15 cellular contexts compared by ENCODE assay signal in the genomic region with DNA sequence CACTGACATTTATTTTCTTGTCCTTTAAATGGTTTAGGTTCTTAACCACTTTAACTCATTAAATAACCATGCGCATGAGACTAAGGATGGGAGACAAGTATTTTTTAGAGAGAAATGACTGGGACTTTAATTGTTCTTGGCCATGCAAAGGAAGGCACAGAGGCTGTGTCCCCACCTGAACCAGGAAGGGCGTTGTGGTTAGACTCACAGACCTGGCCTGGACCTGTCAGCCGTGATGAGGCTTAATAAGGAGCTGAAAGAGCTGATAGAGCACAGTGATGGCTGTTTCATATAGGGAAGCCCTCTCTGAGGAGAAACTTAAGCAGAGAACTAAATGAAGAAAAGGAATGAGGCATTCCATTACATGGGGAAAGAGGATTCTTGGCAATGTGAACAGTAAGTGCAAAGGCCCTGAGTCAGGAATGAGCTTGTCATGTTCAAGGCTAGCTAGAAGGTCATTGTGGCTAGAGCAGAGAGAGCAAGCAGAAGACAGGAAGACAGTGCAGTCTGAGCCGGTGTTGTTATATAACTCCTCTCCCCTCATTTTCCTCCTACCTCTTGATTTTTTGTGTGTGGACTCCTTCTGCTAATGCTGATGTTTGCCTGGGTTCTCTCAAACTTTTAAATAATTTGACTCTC.
"Had no signal": no experiment of that assay in that cellular context is flagged by ENCODE, and none has a peak within 500 bp of the region (broad histone marks: within the 10 kb centered on the region; RNA-seq: fewer than 3 reads in every experiment).

No MANE protein-coding gene starts in this region.

- H3K27ac ChIP-seq: body of pancreas, right atrium auricular region, thyroid gland had no signal

- H3K27me3 ChIP-seq: thyroid gland had no signal

- DNase-seq: activated CD4-positive, alpha-beta T cell treated with anti-CD3 and anti-CD28 coated beads, Interleukin-2, amount 50 U/mL, for 1 hour; activated T-cell treated with anti-CD3 and anti-CD28 coated beads for 4 hours; amniotic stem cell; body of pancreas; effector memory CD8-positive, alpha-beta T cell; erythroblast; nucleus accumbens; small intestine; thyroid gland had no signal

- H3K27ac Mint-ChIP-seq: activated naive CD4-positive, alpha-beta T cell treated with anti-CD3 and anti-CD28 coated beads, Interleukin-2, amount 50 U/mL, for 24 hours; dendritic cell treated with granulocyte-macrophage colony-stimulating factor and Interleukin-4, amounts not matched to agents 40 ng/mL and 50 ng/mL, for 4 days; effector memory CD8-positive, alpha-beta T cell; natural killer cell treated with Interleukin-12 subunit alpha and Interleukin-12 subunit beta and Interleukin-15 and Interleukin-18, amount 100 ng/mL, for 72 hours had no signal

- H3K36me3 ChIP-seq: right atrium auricular region, thyroid gland had no signal

- H3K9me3 Mint-ChIP-seq: activated naive CD4-positive, alpha-beta T cell treated with anti-CD3 and anti-CD28 coated beads, Interleukin-2, amount 50 U/mL, for 24 hours; central memory CD8-positive, alpha-beta T cell; dendritic cell treated with granulocyte-macrophage colony-stimulating factor and Interleukin-4, amounts not matched to agents 40 ng/mL and 50 ng/mL, for 4 days had no signal

- ATAC-seq: body of pancreas; effector memory CD8-positive, alpha-beta T cell; left lobe of liver; natural killer cell treated with Interleukin-12 subunit alpha and Interleukin-12 subunit beta and Interleukin-15 and Interleukin-18, amount 100 ng/mL, for 72 hours had no signal

- H3K9me3 ChIP-seq: body of pancreas, right atrium auricular region, thyroid gland had no signal

- H3K4me1 Mint-ChIP-seq: activated naive CD4-positive, alpha-beta T cell treated with anti-CD3 and anti-CD28 coated beads, Interleukin-2, amount 50 U/mL, for 24 hours; central memory CD8-positive, alpha-beta T cell had no signal

- H3K36me3 Mint-ChIP-seq: activated naive CD4-positive, alpha-beta T cell treated with anti-CD3 and anti-CD28 coated beads, Interleukin-2, amount 50 U/mL, for 24 hours; natural killer cell treated with Interleukin-12 subunit alpha and Interleukin-12 subunit beta and Interleukin-15 and Interleukin-18, amount 100 ng/mL, for 72 hours had no signal

- H3K4me3 ChIP-seq: body of pancreas, right atrium auricular region, thyroid gland had no signal

- H3K4me3 Mint-ChIP-seq: activated naive CD4-positive, alpha-beta T cell treated with anti-CD3 and anti-CD28 coated beads, Interleukin-2, amount 50 U/mL, for 24 hours; central memory CD8-positive, alpha-beta T cell; dendritic cell treated with granulocyte-macrophage colony-stimulating factor and Interleukin-4, amounts not matched to agents 40 ng/mL and 50 ng/mL, for 4 days; effector memory CD8-positive, alpha-beta T cell; natural killer cell treated with Interleukin-12 subunit alpha and Interleukin-12 subunit beta and Interleukin-15 and Interleukin-18, amount 100 ng/mL, for 72 hours had no signal
